In the genomic region with DNA sequence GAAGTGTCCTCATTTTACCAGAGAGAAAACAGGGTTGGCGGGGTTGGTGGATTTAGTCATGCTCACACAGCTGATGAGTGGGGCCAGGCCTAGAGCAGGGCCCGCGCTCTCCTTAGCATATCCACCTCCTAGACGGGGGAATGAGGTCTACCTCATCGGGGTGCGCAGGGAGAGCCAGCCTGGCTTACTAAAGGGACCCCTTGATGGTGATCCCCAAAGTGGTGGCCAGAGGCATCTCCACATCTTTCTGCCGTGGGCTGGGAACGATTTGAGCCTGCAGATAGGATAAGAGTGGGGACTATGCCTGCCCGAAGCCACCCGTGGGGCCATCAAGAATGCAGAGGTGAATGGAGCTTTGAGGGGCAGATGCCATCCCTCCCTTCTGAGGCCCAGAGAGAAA, we compare ENCODE assay signal across 19 cellular contexts.
DNase-seq lines count a peak whose midpoint lies in the region; ATAC-seq and TF ChIP-seq lines count a peak whose summit lies in the region.
"Had no signal": no experiment of that assay in that cellular context is flagged by ENCODE, and none has a peak within 500 bp of the region (broad histone marks: within the 10 kb centered on the region; RNA-seq: fewer than 3 reads in every experiment).

No MANE protein-coding gene starts in this region.

- no peak overlapping the region for H3K4me2 ChIP-seq in mesenchymal stem cell (ENCODE audit: low read length, poor library complexity, severe bottlenecking)

- no peaks in the 10 kb centered on the region for H3K36me3 Mint-ChIP-seq in natural killer cell
- no peaks in the 10 kb centered on the region for H3K36me3 Mint-ChIP-seq in activated T-cell treated with anti-CD3 and anti-CD28 coated beads, Interleukin-2, amount 50 U/mL, for 72 hours (ENCODE audit: insufficient read depth in 2 of 2)
- H3K36me3 Mint-ChIP-seq: CD14-positive monocyte had no signal

- no peaks in the 10 kb centered on the region for H3K4me1 Mint-ChIP-seq in natural killer cell
- no peaks in the 10 kb centered on the region for H3K4me1 Mint-ChIP-seq in activated T-cell treated with anti-CD3 and anti-CD28 coated beads, Interleukin-2, amount 50 U/mL, for 72 hours (ENCODE audit: low read depth)

- BruUV-seq in A673 (replicated peaks; lab: Mats Ljungman, UMichigan), result no TSS peak

- no peak for ATAC-seq in natural killer cell
- no peak for ATAC-seq in activated T-cell treated with anti-CD3 and anti-CD28 coated beads, Interleukin-2, amount 50 U/mL, for 72 hours (replicated peaks in 1 of 2)
- ATAC-seq: HepG2, PC-3 had no signal

- H3K4me3 ChIP-seq in A673 (ENCODE audit: low read depth, low read length, poor library complexity, severe bottlenecking) (no peak overlapping the region), SK-N-MC (no peak overlapping the region), mesenchymal stem cell (ENCODE audit: insufficient read depth in 1 of 2, low read depth in 1 of 2, low read length in 2 of 2) (no peak overlapping the region), spleen (no peak overlapping the region)

- H3K27me3 Mint-ChIP-seq in natural killer cell (ENCODE audit: low read depth in 2 of 2), result peaks cover 0 to 3% of the 10 kb centered on the region in 2 donors
- H3K27me3 Mint-ChIP-seq in activated T-cell treated with anti-CD3 and anti-CD28 coated beads, Interleukin-2, amount 50 U/mL, for 72 hours (ENCODE audit: low read depth), result no peaks in the 10 kb centered on the region

- no peak overlapping the region for H3K14ac ChIP-seq in mesenchymal stem cell (ENCODE audit: low read length in 2 of 2)

- over 99% methylated on average over 10 of the region's 10 CpGs for WGBS in mesenchymal stem cell
- WGBS in spleen, 5 donors, result 90 to 95% (median 95%) methylated on average over 8 to 10 of the region's 10 CpGs

- H2AFZ ChIP-seq in mesenchymal stem cell (ENCODE audit: low read depth, low read length), result no peak overlapping the region

- CTCF ChIA-PET in A673 (lab: Charles Lee), result no interaction called here

- no peaks in the 10 kb centered on the region for H3K9me3 Mint-ChIP-seq in natural killer cell
- no peaks in the 10 kb centered on the region for H3K9me3 Mint-ChIP-seq in activated T-cell treated with anti-CD3 and anti-CD28 coated beads, Interleukin-2, amount 50 U/mL, for 72 hours
- H3K9me3 Mint-ChIP-seq: CD14-positive monocyte had no signal

- H4K8ac ChIP-seq in mesenchymal stem cell (ENCODE audit: low read length), result peak overlapping the region; percentile 12

- no peak for TF ChIP-seq CTCF in A673 (conservative IDR thresholded peaks at IDR 0.05; ENCODE audit: low read depth, low read length)
- TF ChIP-seq CTCF in spleen (IDR thresholded peaks at IDR 0.05 in 8 of 11, conservative IDR thresholded peaks at IDR 0.05 in 3 of 11), result no peak
- TF ChIP-seq CTCF in natural killer cell (IDR thresholded peaks at IDR 0.05), result no peak

- no peak for DNase-seq in A673 (ENCODE audit: low spot score)
- no peak for DNase-seq in SK-N-MC (ENCODE audit: low read depth, low spot score)
- DNase-seq in mesenchymal stem cell, result no peak
- DNase-seq in spleen, result peak; percentile 51
- DNase-seq in inferior parietal cortex (ENCODE audit: extremely low spot score), result no peak
- DNase-seq in natural killer cell, result no peak
- DNase-seq in A172 (ENCODE audit: low spot score), result no peak
- no peak for DNase-seq in activated T-cell treated with anti-CD3 and anti-CD28 coated beads, Interleukin-2, amount 50 U/mL, for 72 hours
- DNase-seq: ACHN, AML-193, EL, KG1, NCI-H1048, NCI-H1436 treated with DMSO at 0.1 percent for 48 hours, NCI-H2081, NCI-H748 treated with DMSO at 0.1 percent for 48 hours, PC-3 had no signal

- H2AK5ac ChIP-seq in mesenchymal stem cell (ENCODE audit: low read length, severe bottlenecking), result peak overlapping the region; percentile 66

- intact Hi-C loops in A673 (cut with micrococcal nuclease; ENCODE audit: unreplicated experiment), result no loop called here
- intact Hi-C loops in spleen (cut with DNase I; ENCODE audit: low total_unique reads), result no loop called here
- intact Hi-C loops in natural killer cell (cut with micrococcal nuclease), result no loop called here

- H3K4me1 ChIP-seq in A673 (ENCODE audit: insufficient read depth, low read length, poor library complexity, severe bottlenecking) (peaks cover 15% of the 10 kb centered on the region), mesenchymal stem cell (ENCODE audit: control insufficient read depth, insufficient read depth, low read depth, low read length) (peaks cover 28% of the 10 kb centered on the region), spleen (peaks cover 0 to 23% (median 11%) of the 10 kb centered on the region in 6 donors)

- peak overlapping the region in 1 of 2 experiments; percentile 47 for H2BK12ac ChIP-seq in mesenchymal stem cell (ENCODE audit: low read length in 2 of 2)

- H3K9me3 ChIP-seq in A673 (ENCODE audit: low read depth, low read length, poor library complexity, severe bottlenecking) (no peaks in the 10 kb centered on the region), SK-N-MC (ENCODE audit: low read depth, low read length) (no peaks in the 10 kb centered on the region), mesenchymal stem cell (ENCODE audit: control insufficient read depth, low read length) (no peaks in the 10 kb centered on the region), spleen (no peaks in the 10 kb centered on the region)

- peak overlapping the region in 1 of 2 experiments; percentile 37 for H3K18ac ChIP-seq in mesenchymal stem cell (ENCODE audit: low read depth in 1 of 2, low read length in 2 of 2)

- no peak overlapping the region for H3K4me3 Mint-ChIP-seq in natural killer cell
- H3K4me3 Mint-ChIP-seq in activated T-cell treated with anti-CD3 and anti-CD28 coated beads, Interleukin-2, amount 50 U/mL, for 72 hours, result no peak overlapping the region
- H3K4me3 Mint-ChIP-seq: CD14-positive monocyte had no signal

- H3K36me3 ChIP-seq in A673 (ENCODE audit: insufficient read depth, low read length, poor library complexity, severe bottlenecking) (peaks cover 6% of the 10 kb centered on the region), SK-N-MC (ENCODE audit: insufficient read depth, low read length) (peaks cover 15% of the 10 kb centered on the region; the same call in 1 of the 2 replicates), mesenchymal stem cell (ENCODE audit: control insufficient read depth in 1 of 2, insufficient read depth in 2 of 2, low read depth in 1 of 2, low read length in 2 of 2) (peaks cover 51 to 77% of the 10 kb centered on the region in 2 experiments), spleen (peaks cover 0 to 22% (median 3%) of the 10 kb centered on the region in 6 donors)

- POLR2A ChIA-PET in A673 (lab: Charles Lee; ENCODE audit: low non-redundant PET), result interaction anchor here (0.6 kb wide), 1 partner anchor 83 kb away, joined by 3 read pairs; no protein-coding TSS in a partner anchor

- TF ChIP-seq POLR2A in spleen (IDR thresholded peaks at IDR 0.05), result no peak

- no peak overlapping the region for H3K27ac Mint-ChIP-seq in natural killer cell
- H3K27ac Mint-ChIP-seq in activated T-cell treated with anti-CD3 and anti-CD28 coated beads, Interleukin-2, amount 50 U/mL, for 72 hours, result no peak overlapping the region
- H3K27ac Mint-ChIP-seq: CD14-positive monocyte had no signal

- no peak overlapping the region for H3K9ac ChIP-seq in SK-N-MC (ENCODE audit: insufficient read length)
- H3K9ac ChIP-seq in mesenchymal stem cell (ENCODE audit: low read length), result no peak overlapping the region

- H3K27me3 ChIP-seq in A673 (replicated peaks; ENCODE audit: insufficient read depth, low read depth, low read length, poor library complexity) (no peaks in the 10 kb centered on the region), mesenchymal stem cell (ENCODE audit: control insufficient read depth in 1 of 2, insufficient read depth in 1 of 2, low read length in 2 of 2) (no peaks in the 10 kb centered on the region), spleen (replicated peaks in 1 of 7) (no peaks in the 10 kb centered on the region)

- H3K27ac ChIP-seq in A673 (ENCODE audit: low read depth, low read length, poor library complexity, severe bottlenecking) (peak overlapping the region; percentile 44), SK-N-MC (peak overlapping the region; percentile 22; the same call in 1 of the 2 replicates), mesenchymal stem cell (ENCODE audit: low read length, poor library complexity, severe bottlenecking) (peak overlapping the region; percentile 71), spleen (no peak overlapping the region)

- peak overlapping the region; percentile 29 for H2BK120ac ChIP-seq in mesenchymal stem cell (ENCODE audit: low read depth, low read length)

- H3K79me1 ChIP-seq in mesenchymal stem cell (replicated peaks; ENCODE audit: low read length, poor library complexity, severe bottlenecking), result peaks cover 44% of the 10 kb centered on the region

- no peak overlapping the region for H2BK5ac ChIP-seq in mesenchymal stem cell (ENCODE audit: low read depth, low read length, poor library complexity, severe bottlenecking)

- H3K23ac ChIP-seq in mesenchymal stem cell (ENCODE audit: low read length in 2 of 2), result no peak overlapping the region

- no peak overlapping the region for H4K91ac ChIP-seq in mesenchymal stem cell (ENCODE audit: low read length)

- no peak overlapping the region for H2BK15ac ChIP-seq in mesenchymal stem cell (ENCODE audit: low read depth, poor library complexity, severe bottlenecking)

- no peak overlapping the region for H3K4ac ChIP-seq in mesenchymal stem cell (ENCODE audit: low read depth in 1 of 2, low read length in 2 of 2)

Comparison
In these comparisons a context has a peak if more than half of its experiments do, and no peak if none do; other contexts are left out.
1. H3K27ac ChIP-seq: peak in A673 (single experiment), SK-N-MC (single experiment) and mesenchymal stem cell (single experiment); none in spleen (0 of 8).